23 cellular contexts compared by ENCODE assay signal in the genomic region with DNA sequence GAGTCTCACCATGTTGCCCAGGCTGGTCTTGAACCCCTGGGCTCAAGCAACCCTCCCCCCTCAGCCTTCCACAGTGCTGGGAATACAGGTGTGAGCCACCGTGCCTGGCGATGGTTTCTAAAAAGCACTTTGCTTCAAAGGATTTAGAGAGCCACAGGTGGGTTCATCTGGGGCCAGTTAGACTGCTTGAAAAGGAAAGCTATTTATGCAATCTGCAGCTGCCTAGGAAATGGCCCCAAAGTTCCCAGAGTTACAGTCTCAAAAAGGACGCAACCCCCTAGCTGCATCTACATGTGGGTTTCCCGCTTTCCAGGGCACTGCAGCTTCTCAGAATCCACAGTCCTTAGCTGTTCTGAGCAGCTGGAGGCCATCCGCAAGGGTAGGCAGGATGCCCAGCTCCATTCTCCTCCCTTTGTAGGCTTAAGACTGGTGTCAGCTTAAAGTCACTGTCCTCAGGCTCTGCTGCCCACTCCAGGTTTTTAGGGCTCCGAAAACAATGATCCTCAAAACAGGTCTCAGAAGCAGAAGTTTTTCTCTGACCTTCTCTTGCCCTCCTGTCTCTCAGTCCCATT. TPM values are rescaled to one million over a fixed set of nuclear protein-coding genes. Genes with fewer than 3 reads are reported as not detected.
DNase-seq lines count a peak whose midpoint lies in the region; ATAC-seq and TF ChIP-seq lines count a peak whose summit lies in the region.
"Had no signal": no experiment of that assay in that cellular context is flagged by ENCODE, and none has a peak within 500 bp of the region (broad histone marks: within the 10 kb centered on the region; RNA-seq: fewer than 3 reads in every experiment).

No MANE protein-coding gene starts in this region.

- no peaks in the 10 kb centered on the region for H4K20me1 ChIP-seq in BLaER1 treated with 17β-estradiol and CSF1 and Interleukin-3, amounts not matched to agents 10 nM and 100 nM

- intact Hi-C loops in activated CD4-positive, alpha-beta memory T cell treated with anti-CD3 and anti-CD28 coated beads for 36 hours (cut with micrococcal nuclease): no loop called here

- H3K9ac ChIP-seq in BLaER1 treated with 17β-estradiol and CSF1 and Interleukin-3, amounts not matched to agents 10 nM and 100 nM: no peak overlapping the region
- no peak overlapping the region for H3K9ac ChIP-seq in mesenchymal stem cell (ENCODE audit: low read length)
- H3K9ac ChIP-seq: KMS-11 had no signal

- no peak overlapping the region for H4K8ac ChIP-seq in mesenchymal stem cell (ENCODE audit: low read length)

- no peak overlapping the region for H2AK5ac ChIP-seq in mesenchymal stem cell (ENCODE audit: low read length, severe bottlenecking)

- H3K27me3 Mint-ChIP-seq in activated CD4-positive, alpha-beta memory T cell treated with anti-CD3 and anti-CD28 coated beads for 36 hours: peaks cover 27% of the 10 kb centered on the region

- peaks cover 8% of the 10 kb centered on the region for H3K4me1 Mint-ChIP-seq in activated CD4-positive, alpha-beta memory T cell treated with anti-CD3 and anti-CD28 coated beads for 36 hours (ENCODE audit: low read depth)

- DNase-seq in RPMI7951 (ENCODE audit: low read depth) (peak; percentile 23), mesenchymal stem cell (no peak), middle frontal gyrus (ENCODE audit: extremely low spot score, low spot score) (no peak)
- no peak for DNase-seq in activated CD4-positive, alpha-beta memory T cell treated with anti-CD3 and anti-CD28 coated beads for 36 hours
- DNase-seq: Calu3, DMS153, NCI-H1048, NCI-H1417, NCI-H1694, NCI-H2029 treated with DMSO at 0.1 percent for 48 hours, NCI-H446 treated with DMSO at 0.1 percent for 48 hours, NCI-H526, SHP77, T-cell had no signal

- no peak overlapping the region for H2BK15ac ChIP-seq in mesenchymal stem cell (ENCODE audit: low read depth, poor library complexity, severe bottlenecking)

- peaks cover 0 to 8% (median 0%) of the 10 kb centered on the region in 11 experiments; a peak in 2 of 22 replicates for H3K27me3 ChIP-seq in BLaER1 treated with 17β-estradiol and CSF1 and Interleukin-3, amounts not matched to agents 10 nM and 100 nM
- no peaks in the 10 kb centered on the region for H3K27me3 ChIP-seq in mesenchymal stem cell (ENCODE audit: control insufficient read depth in 1 of 2, insufficient read depth in 1 of 2, low read length in 2 of 2)

- WGBS in mesenchymal stem cell: 54% methylated on average over 6 of the region's 6 CpGs

- no peak overlapping the region for H2BK120ac ChIP-seq in mesenchymal stem cell (ENCODE audit: low read depth, low read length)

- ATAC-seq in GM18909 (IDR thresholded peaks at IDR 0.05; ENCODE audit: poor library complexity, unreplicated experiment): no peak
- ATAC-seq: A549, HCT116, T-cell had no signal

- H3K9me3 Mint-ChIP-seq in activated CD4-positive, alpha-beta memory T cell treated with anti-CD3 and anti-CD28 coated beads for 36 hours: no peaks in the 10 kb centered on the region
- H3K9me3 Mint-ChIP-seq: T-cell had no signal

- H3K27ac Mint-ChIP-seq in activated CD4-positive, alpha-beta memory T cell treated with anti-CD3 and anti-CD28 coated beads for 36 hours: no peak overlapping the region
- H3K27ac Mint-ChIP-seq: CD14-positive monocyte, T-cell had no signal

- CTCF ChIA-PET in HEK293 (lab: Yijun Ruan, JAX): interaction anchor here (0.7 to 0.9 kb wide), 2 partner anchors 40 to 137 kb away, joined by 3 to 4 read pairs; no protein-coding TSS in a partner anchor
- CTCF ChIA-PET in activated CD4-positive, alpha-beta memory T cell treated with anti-CD3 and anti-CD28 coated beads for 36 hours (lab: Charles Lee): no interaction called here

- H3K14ac ChIP-seq in mesenchymal stem cell (ENCODE audit: low read length in 2 of 2): no peak overlapping the region

- H3K79me1 ChIP-seq in mesenchymal stem cell (replicated peaks; ENCODE audit: low read length, poor library complexity, severe bottlenecking): peaks cover 2% of the 10 kb centered on the region

- H3K36me3 ChIP-seq in BLaER1 treated with 17β-estradiol and CSF1 and Interleukin-3, amounts not matched to agents 10 nM and 100 nM: no peaks in the 10 kb centered on the region
- no peaks in the 10 kb centered on the region for H3K36me3 ChIP-seq in HEK293 (ENCODE audit: control insufficient read depth in 2 of 2, insufficient read depth in 1 of 2, low read length in 2 of 2)
- no peaks in the 10 kb centered on the region for H3K36me3 ChIP-seq in mesenchymal stem cell (ENCODE audit: control insufficient read depth in 1 of 2, insufficient read depth in 2 of 2, low read depth in 1 of 2, low read length in 2 of 2)

- no peak overlapping the region for H3K4me3 ChIP-seq in BLaER1 treated with 17β-estradiol and CSF1 and Interleukin-3, amounts not matched to agents 10 nM and 100 nM
- H3K4me3 ChIP-seq in HEK293 (ENCODE audit: low read depth, low read length) (no peak overlapping the region), mesenchymal stem cell (ENCODE audit: insufficient read depth in 1 of 2, low read depth in 1 of 2, low read length in 2 of 2) (no peak overlapping the region)
- H3K4me3 ChIP-seq: A549, PC-9 had no signal

- H3K4me2 ChIP-seq in BLaER1 treated with 17β-estradiol and CSF1 and Interleukin-3, amounts not matched to agents 10 nM and 100 nM: peak overlapping the region in 6 of 11 experiments; percentile 9 to 59 (median 33); a peak in 9 of 22 replicates
- no peak overlapping the region for H3K4me2 ChIP-seq in mesenchymal stem cell (ENCODE audit: low read length, poor library complexity, severe bottlenecking)
- H3K4me2 ChIP-seq: A549, KMS-11, PC-9 had no signal

- no peak overlapping the region for H3K4ac ChIP-seq in mesenchymal stem cell (ENCODE audit: low read depth in 1 of 2, low read length in 2 of 2)

- POLR2A ChIA-PET in HEK293 (lab: Yijun Ruan, JAX): no interaction called here
- POLR2A ChIA-PET in activated CD4-positive, alpha-beta memory T cell treated with anti-CD3 and anti-CD28 coated beads for 36 hours (lab: Charles Lee): no interaction called here

- no peak overlapping the region for H3K18ac ChIP-seq in mesenchymal stem cell (ENCODE audit: low read depth in 1 of 2, low read length in 2 of 2)

- H2BK12ac ChIP-seq in mesenchymal stem cell (ENCODE audit: low read length in 2 of 2): no peak overlapping the region

- no peak overlapping the region for H3K4me3 Mint-ChIP-seq in activated CD4-positive, alpha-beta memory T cell treated with anti-CD3 and anti-CD28 coated beads for 36 hours
- H3K4me3 Mint-ChIP-seq: CD14-positive monocyte, T-cell had no signal

- no peak overlapping the region for H4K91ac ChIP-seq in mesenchymal stem cell (ENCODE audit: low read length)

- no peak overlapping the region for H3K23ac ChIP-seq in mesenchymal stem cell (ENCODE audit: low read length in 2 of 2)

- TF ChIP-seq CTCF in HEK293 (tag by site-specific recombination; IDR thresholded peaks at IDR 0.05): no peak

- H2AFZ ChIP-seq in mesenchymal stem cell (ENCODE audit: low read depth, low read length): peak overlapping the region; percentile 36
- H2AFZ ChIP-seq: PC-9 had no signal

- peaks cover 0 to 25% (median 18%) of the 10 kb centered on the region in 10 experiments; a peak in 14 of 20 replicates for H3K4me1 ChIP-seq in BLaER1 treated with 17β-estradiol and CSF1 and Interleukin-3, amounts not matched to agents 10 nM and 100 nM
- H3K4me1 ChIP-seq in HEK293 (ENCODE audit: control insufficient read depth, insufficient read depth, low read length) (no peaks in the 10 kb centered on the region), mesenchymal stem cell (ENCODE audit: control insufficient read depth, insufficient read depth, low read depth, low read length) (peaks cover 5% of the 10 kb centered on the region)
- H3K4me1 ChIP-seq: A549 had no signal

- peaks cover 2% of the 10 kb centered on the region for H3K36me3 Mint-ChIP-seq in activated CD4-positive, alpha-beta memory T cell treated with anti-CD3 and anti-CD28 coated beads for 36 hours
- H3K36me3 Mint-ChIP-seq: CD14-positive monocyte, T-cell had no signal

- H2BK5ac ChIP-seq in mesenchymal stem cell (ENCODE audit: low read depth, low read length, poor library complexity, severe bottlenecking): no peak overlapping the region

- peaks cover 0 to 17% (median 0%) of the 10 kb centered on the region in 11 experiments; a peak in 6 of 22 replicates for H3K9me3 ChIP-seq in BLaER1 treated with 17β-estradiol and CSF1 and Interleukin-3, amounts not matched to agents 10 nM and 100 nM (replicated peaks in 1 of 11)
- H3K9me3 ChIP-seq in HEK293 (ENCODE audit: control insufficient read depth, insufficient read depth, low read depth, low read length) (no peaks in the 10 kb centered on the region), mesenchymal stem cell (ENCODE audit: control insufficient read depth, low read length) (no peaks in the 10 kb centered on the region)
- H3K9me3 ChIP-seq: A549 had no signal

- no peak overlapping the region for H3K27ac ChIP-seq in BLaER1 treated with 17β-estradiol and CSF1 and Interleukin-3, amounts not matched to agents 10 nM and 100 nM
- H3K27ac ChIP-seq in HEK293 (ENCODE audit: extremely low read depth, low read depth, low read length) (no peak overlapping the region), mesenchymal stem cell (ENCODE audit: low read length, poor library complexity, severe bottlenecking) (no peak overlapping the region)
- H3K27ac ChIP-seq: A549, KMS-11, PC-9, RWPE1 had no signal

TF ChIP-seq in HEK293, 187 proteins besides CTCF, POLR2A, EP300 and RAD21:
- TF ChIP-seq, protein P1, sequence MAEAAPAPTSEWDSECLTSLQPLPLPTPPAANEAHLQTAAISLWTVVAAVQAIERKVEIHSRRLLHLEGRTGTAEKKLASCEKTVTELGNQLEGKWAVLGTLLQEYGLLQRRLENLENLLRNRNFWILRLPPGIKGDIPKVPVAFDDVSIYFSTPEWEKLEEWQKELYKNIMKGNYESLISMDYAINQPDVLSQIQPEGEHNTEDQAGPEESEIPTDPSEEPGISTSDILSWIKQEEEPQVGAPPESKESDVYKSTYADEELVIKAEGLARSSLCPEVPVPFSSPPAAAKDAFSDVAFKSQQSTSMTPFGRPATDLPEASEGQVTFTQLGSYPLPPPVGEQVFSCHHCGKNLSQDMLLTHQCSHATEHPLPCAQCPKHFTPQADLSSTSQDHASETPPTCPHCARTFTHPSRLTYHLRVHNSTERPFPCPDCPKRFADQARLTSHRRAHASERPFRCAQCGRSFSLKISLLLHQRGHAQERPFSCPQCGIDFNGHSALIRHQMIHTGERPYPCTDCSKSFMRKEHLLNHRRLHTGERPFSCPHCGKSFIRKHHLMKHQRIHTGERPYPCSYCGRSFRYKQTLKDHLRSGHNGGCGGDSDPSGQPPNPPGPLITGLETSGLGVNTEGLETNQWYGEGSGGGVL (tag by site-specific recombination; IDR thresholded peaks at IDR 0.05): no peak
- peak; percentile 62 for TF ChIP-seq SCRT2 (tag by site-specific recombination; IDR thresholded peaks at IDR 0.05)

RNA-seq across cellular contexts. Expression of a gene that starts 41.4 kb away (rescaled TPM):
- 7.9 and 11.5 TPM in 2 replicates for total RNA-seq in RPMI7951 (2014; rRNA removed; shearing (Covaris generic))
- 2.3 TPM for polyA plus RNA-seq in mesenchymal stem cell (2013, experiment 1 of 2)
- 2.2 TPM for polyA plus RNA-seq in mesenchymal stem cell (2013, experiment 2 of 2)
- total RNA-seq in activated CD4-positive, alpha-beta memory T cell treated with anti-CD3 and anti-CD28 coated beads for 36 hours: 1 to 10 TPM; 3.2 to 3.9 TPM
